26 cellular contexts compared by ENCODE assay signal in genomic region chr20:45124365-45124764, GRCh38. TPM values are rescaled to one million over a fixed set of nuclear protein-coding genes. Genes with fewer than 3 reads are reported as not detected.
DNase-seq lines count a peak whose midpoint lies in the region; ATAC-seq, FAIRE-seq and TF ChIP-seq lines count a peak whose summit lies in the region.
"Had no signal": no experiment of that assay in that cellular context is flagged by ENCODE, and none has a peak within 500 bp of the region (broad histone marks: within the 10 kb centered on the region; RNA-seq: fewer than 3 reads in every experiment).

Gene WFDC12, minus strand, starts transcription at chr20:45124465. Its CDS starts 18 bp downstream, at chr20:45124447.

- 4% methylated on average over 5 of the region's 6 CpGs for WGBS in HepG2 (ENCODE audit: low lambda C conversion rate)
- WGBS in right lobe of liver (ENCODE audit: insufficient coverage, low coverage, low lambda C conversion rate, missing lambda C conversion rate) = 60% methylated on average over 5 of the region's 6 CpGs
- 85 to 88% methylated on average over 6 of the region's 6 CpGs for WGBS in tibial nerve, 2 donors

- in situ Hi-C loops in HepG2 (cut with HindIII; ENCODE audit: extremely low pct_ligation_motif_present, low pct_unique_long_range_greater_than_20kb) = no loop called here

- no peaks in the 10 kb centered on the region for H3K9me3 ChIP-seq in HepG2 (ENCODE audit: low read length)
- no peaks in the 10 kb centered on the region for H3K9me3 ChIP-seq in right lobe of liver
- no peaks in the 10 kb centered on the region for H3K9me3 ChIP-seq in RWPE2 (ENCODE audit: severe bottlenecking)
- no peaks in the 10 kb centered on the region for H3K9me3 ChIP-seq in tibial nerve
- H3K9me3 ChIP-seq: BE2C had no signal

- H4K20me1 ChIP-seq in HepG2 (ENCODE audit: insufficient read depth, low read length) = no peaks in the 10 kb centered on the region
- H4K20me1 ChIP-seq: BLaER1 treated with 17β-estradiol and CSF1 and Interleukin-3, amounts not matched to agents 10 nM and 100 nM had no signal

- DNase-seq in HepG2 (ENCODE audit: low spot score) = no peak
- DNase-seq in right lobe of liver = no peak
- DNase-seq in RWPE2 (ENCODE audit: low spot score) = no peak
- DNase-seq in neural crest cell (ENCODE audit: low read depth, low spot score) = no peak
- DNase-seq in tibial nerve (ENCODE audit: low spot score in 2 of 2) = no peak
- no peak for DNase-seq in HUDEP-2 (lab: John Stamatoyannopoulos, UW; ENCODE audit: unreplicated experiment in 76 of 76)
- DNase-seq: 8988T; ACHN; AML-193; BE2C; CD4-positive, alpha-beta T cell; CD8-positive, alpha-beta memory T cell; DMS 273 treated with DMSO at 0.1 percent for 48 hours; DMS79; EL; GDM1; GOT3; H7; HCEC 1CT had no signal

- no peak within 1 kb of the TSS for H3K4me2 ChIP-seq in HepG2 (ENCODE audit: low read depth, low read length)
- H3K4me2 ChIP-seq: A549; BLaER1 treated with 17β-estradiol and CSF1 and Interleukin-3, amounts not matched to agents 10 nM and 100 nM had no signal

- no peak within 1 kb of the TSS for H3K9ac ChIP-seq in HepG2 (ENCODE audit: insufficient read depth, low read depth, low read length)
- H3K9ac ChIP-seq: BLaER1 treated with 17β-estradiol and CSF1 and Interleukin-3, amounts not matched to agents 10 nM and 100 nM had no signal

- POLR2A ChIA-PET in HepG2 (lab: Yijun Ruan, JAX) = no interaction called here

- no peaks in the 10 kb centered on the region for H3K9me3 Mint-ChIP-seq in neural crest cell
- H3K9me3 Mint-ChIP-seq: CD4-positive, alpha-beta T cell; CD8-positive, alpha-beta memory T cell had no signal

- no peaks in the 10 kb centered on the region for H3K36me3 Mint-ChIP-seq in neural crest cell (ENCODE audit: low read depth)
- H3K36me3 Mint-ChIP-seq: CD14-positive monocyte had no signal

- peaks cover 76% of the 10 kb centered on the region for H3K27me3 Mint-ChIP-seq in neural crest cell (ENCODE audit: low read depth)

- intact Hi-C loops in HepG2 (cut with micrococcal nuclease; ENCODE audit: unreplicated experiment) = no loop called here
- intact Hi-C loops in right lobe of liver (cut with DNase I) = no loop called here

- peak; percentile 26; the same call in 1 of the 2 replicates for TF ChIP-seq CTCF in HepG2 (CRISPR knock-in tag; IDR thresholded peaks at IDR 0.05)
- no peak for TF ChIP-seq CTCF in right lobe of liver (IDR thresholded peaks at IDR 0.05)
- TF ChIP-seq CTCF in RWPE2 (IDR thresholded peaks at IDR 0.05; ENCODE audit: poor library complexity, severe bottlenecking) = peak; percentile 30
- no peak for TF ChIP-seq CTCF in neural crest cell (conservative IDR thresholded peaks at IDR 0.05)
- no peak for TF ChIP-seq CTCF in tibial nerve (IDR thresholded peaks at IDR 0.05)

- no peaks in the 10 kb centered on the region for H3K4me1 Mint-ChIP-seq in neural crest cell
- H3K4me1 Mint-ChIP-seq: CD14-positive monocyte; CD8-positive, alpha-beta memory T cell had no signal

- TF ChIP-seq POLR2A in HepG2 (IDR thresholded peaks at IDR 0.05; ENCODE audit: insufficient read depth in 1 of 2, low read depth in 2 of 2, low read length in 2 of 2) (no peak), right lobe of liver (IDR thresholded peaks at IDR 0.05) (no peak), tibial nerve (IDR thresholded peaks at IDR 0.05) (no peak)

- no peak within 1 kb of the TSS for H2AFZ ChIP-seq in HepG2 (ENCODE audit: low read length)

- H3K4me1 ChIP-seq in HepG2 (ENCODE audit: insufficient read depth, low read length) = peaks cover 7% of the 10 kb centered on the region; the same call in 1 of the 2 replicates
- no peaks in the 10 kb centered on the region for H3K4me1 ChIP-seq in right lobe of liver
- peaks cover 2% of the 10 kb centered on the region for H3K4me1 ChIP-seq in RWPE2 (ENCODE audit: insufficient read depth, poor library complexity, severe bottlenecking)
- H3K4me1 ChIP-seq in tibial nerve = no peaks in the 10 kb centered on the region
- H3K4me1 ChIP-seq: A549; BE2C; BLaER1 treated with 17β-estradiol and CSF1 and Interleukin-3, amounts not matched to agents 10 nM and 100 nM had no signal

- H3K4me3 ChIP-seq in HepG2 (replicated peaks in 1 of 3; ENCODE audit: insufficient read depth in 1 of 3, low read depth in 2 of 3, low read length in 3 of 3) = no peak within 1 kb of the TSS
- no peak within 1 kb of the TSS for H3K4me3 ChIP-seq in right lobe of liver
- H3K4me3 ChIP-seq in RWPE2 (ENCODE audit: severe bottlenecking) = no peak within 1 kb of the TSS
- no peak within 1 kb of the TSS for H3K4me3 ChIP-seq in tibial nerve
- H3K4me3 ChIP-seq: A549; BLaER1 treated with 17β-estradiol and CSF1 and Interleukin-3, amounts not matched to agents 10 nM and 100 nM; GM12878 had no signal

- CTCF ChIA-PET in HepG2 (lab: Yijun Ruan, JAX; ENCODE audit: low intra/inter-chr PET ratio, low total read pairs) = no interaction called here

- H3K36me3 ChIP-seq in HepG2 (replicated peaks in 1 of 2; ENCODE audit: control insufficient read depth in 1 of 2, insufficient read depth in 2 of 2, low read length in 2 of 2) (no peaks in the 10 kb centered on the region), right lobe of liver (no peaks in the 10 kb centered on the region), RWPE2 (ENCODE audit: low read depth) (no peaks in the 10 kb centered on the region), tibial nerve (no peaks in the 10 kb centered on the region)
- H3K36me3 ChIP-seq: BE2C; BLaER1 treated with 17β-estradiol and CSF1 and Interleukin-3, amounts not matched to agents 10 nM and 100 nM had no signal

- ATAC-seq in HepG2 (no peak; the same call in 2 of the 3 replicates), right lobe of liver (no peak), RWPE2 (ENCODE audit: low read depth) (no peak), GM21367 (IDR thresholded peaks at IDR 0.05; ENCODE audit: unreplicated experiment) (no peak)
- ATAC-seq: A549, GM12878 had no signal

- TF ChIP-seq EP300 in HepG2 (IDR thresholded peaks at IDR 0.05; ENCODE audit: low read depth in 2 of 2, low read length in 2 of 2) (no peak), HepG2 (CRISPR knock-in tag; IDR thresholded peaks at IDR 0.05; ENCODE audit: borderline replicate concordance) (no peak), tibial nerve (IDR thresholded peaks at IDR 0.05) (no peak)

- H3K79me2 ChIP-seq in HepG2 (ENCODE audit: insufficient read depth, low read length) = no peaks in the 10 kb centered on the region

- TF ChIP-seq RAD21 in HepG2 (CRISPR knock-in tag; IDR thresholded peaks at IDR 0.05) = no peak

- BruUV-seq in HepG2 (replicated peaks; lab: Mats Ljungman, UMichigan) = no TSS peak

- peak within 1 kb of the TSS; percentile 57 for H3K27ac Mint-ChIP-seq in neural crest cell (ENCODE audit: unreplicated experiment)
- H3K27ac Mint-ChIP-seq: CD14-positive monocyte; CD4-positive, alpha-beta T cell; CD8-positive, alpha-beta memory T cell had no signal

- H3K27ac ChIP-seq in HepG2 (ENCODE audit: extremely low read length, insufficient read depth, low read length) (no peak within 1 kb of the TSS), right lobe of liver (no peak within 1 kb of the TSS), RWPE2 (ENCODE audit: poor library complexity, severe bottlenecking) (no peak within 1 kb of the TSS), tibial nerve (no peak within 1 kb of the TSS)
- H3K27ac ChIP-seq: A549; BLaER1 treated with 17β-estradiol and CSF1 and Interleukin-3, amounts not matched to agents 10 nM and 100 nM had no signal

- no peak within 1 kb of the TSS for H3K4me3 Mint-ChIP-seq in neural crest cell
- H3K4me3 Mint-ChIP-seq: CD4-positive, alpha-beta T cell; CD8-positive, alpha-beta memory T cell had no signal

- peaks cover 1 to 6% of the 10 kb centered on the region in 2 experiments; a peak in 2 of 5 replicates for H3K27me3 ChIP-seq in HepG2 (ENCODE audit: control insufficient read depth in 1 of 2, insufficient read depth in 2 of 2, low read length in 2 of 2)
- peaks cover 0 to 6% of the 10 kb centered on the region in 2 donors for H3K27me3 ChIP-seq in right lobe of liver
- no peaks in the 10 kb centered on the region for H3K27me3 ChIP-seq in RWPE2 (ENCODE audit: insufficient read depth, poor library complexity, severe bottlenecking)
- peaks cover 0 to 10% of the 10 kb centered on the region in 2 donors for H3K27me3 ChIP-seq in tibial nerve
- H3K27me3 ChIP-seq: BLaER1 treated with 17β-estradiol and CSF1 and Interleukin-3, amounts not matched to agents 10 nM and 100 nM had no signal

- no peak for FAIRE-seq in HepG2 (lab: Jason Lieb, UNC)
- FAIRE-seq: A549, D721Med, GM12878, GM19239 had no signal

TF ChIP-seq in HepG2, 621 proteins besides CTCF, POLR2A, EP300 and RAD21 (continues in another document):
- no peak for TF ChIP-seq ONECUT2 (CRISPR knock-in tag; IDR thresholded peaks at IDR 0.05)
- TF ChIP-seq KLF9 (CRISPR knock-in tag; IDR thresholded peaks at IDR 0.05; ENCODE audit: low read depth) = no peak
- no peak for TF ChIP-seq ZKSCAN1 (IDR thresholded peaks at IDR 0.05; ENCODE audit: low read length)
- TF ChIP-seq NR2F6 (IDR thresholded peaks at IDR 0.05) = no peak
- no peak for TF ChIP-seq NR2F6 (CRISPR knock-in tag; IDR thresholded peaks at IDR 0.05)

RNA-seq across cellular contexts. Expression of gene WFDC12, which starts in this region (rescaled TPM):
- total RNA-seq in HepG2 (2016; rRNA removed; fragmentation: Illumina TruSeq; extraction: Trizol) (not detected in 2 replicates), right lobe of liver (not detected), neural crest cell (not detected in 2 replicates), tibial nerve (not detected)
- not detected in 2 replicates for total RNA-seq in HepG2 (2016; cell fraction: cytosol; rRNA removed; fragmentation: Illumina TruSeq; extraction: Trizol; ENCODE audit: low read depth)
- not detected in 2 replicates for total RNA-seq in HepG2 (2016; cell fraction: insoluble cytoplasmic fraction; rRNA removed; fragmentation: Illumina TruSeq; extraction: Trizol)
- not detected in 2 replicates for total RNA-seq in HepG2 (2016; cell fraction: membrane; rRNA removed; fragmentation: Illumina TruSeq; extraction: Trizol)
- total RNA-seq in HepG2 (2016; cell fraction: nucleus; rRNA removed; fragmentation: Illumina TruSeq; extraction: Trizol) = not detected in 2 replicates
- polyA plus RNA-seq in HepG2 (2011; rRNA removed) = not detected in 2 replicates
- polyA plus RNA-seq in HepG2 (2011; cell fraction: cytosol; rRNA removed) = not detected in 2 replicates
- not detected in 2 replicates for polyA plus RNA-seq in HepG2 (2011; cell fraction: nucleus; rRNA removed)
- not detected in 2 replicates for polyA plus RNA-seq in HepG2 (2012)
- not detected in 2 replicates for polyA plus RNA-seq in HepG2 (2016; cell fraction: cytosol; fragmentation: Illumina TruSeq; extraction: Trizol; ENCODE audit: low read depth)
- polyA plus RNA-seq in HepG2 (2016; cell fraction: insoluble cytoplasmic fraction; fragmentation: Illumina TruSeq; extraction: Trizol; ENCODE audit: low read depth) = not detected in 2 replicates
- not detected in 2 replicates for polyA plus RNA-seq in HepG2 (2016; cell fraction: membrane; fragmentation: Illumina TruSeq; extraction: Trizol; ENCODE audit: low read depth)
- not detected in 2 replicates for polyA plus RNA-seq in HepG2 (2016; cell fraction: nucleus; fragmentation: Illumina TruSeq; extraction: Trizol; ENCODE audit: insufficient read depth, low read depth)
- polyA minus RNA-seq in HepG2 (2011; rRNA and poly(A)+ RNA removed; ENCODE audit: low replicate concordance) = not detected in 2 replicates
- polyA minus RNA-seq in HepG2 (2011; cell fraction: cytosol; rRNA and poly(A)+ RNA removed) = not detected in 2 replicates
- not detected in 2 replicates for polyA minus RNA-seq in HepG2 (2011; cell fraction: nucleus; rRNA and poly(A)+ RNA removed)
- total RNA-seq: CD4-positive, alpha-beta T cell; CD8-positive, alpha-beta memory T cell; GM12878; H7 had no signal
- polyA plus RNA-seq: A549; CD14-positive monocyte; CD8-positive, alpha-beta memory T cell; GM12878 had no signal

Comparison
In these comparisons a context has a peak if more than half of its experiments do, and no peak if none do; other contexts are left out.
1. CTCF ChIP-seq: peak in HepG2 (single experiment) and RWPE2 (single experiment); none in right lobe of liver (0 of 4), neural crest cell (single experiment) and tibial nerve (0 of 5).